ENCODE assay signal across 25 cellular contexts in genomic region chr1:4786061-4786460, GRCh38.
"Had no signal": no experiment of that assay in that cellular context is flagged by ENCODE, and none has a peak within 500 bp of the region (broad histone marks: within the 10 kb centered on the region; RNA-seq: fewer than 3 reads in every experiment).

No MANE protein-coding gene starts in this region.

- H3K4me3 ChIP-seq: ascending aorta, dorsolateral prefrontal cortex, hepatocyte, left ventricle myocardium inferior, pancreas, thyroid gland had no signal

- H3K27me3 Mint-ChIP-seq: activated CD4-positive, alpha-beta T cell treated with anti-CD3 and anti-CD28 coated beads, Interleukin-2, amount 10 ng/mL, durations not matched to agents 7 days and 5 days; activated CD8-positive, alpha-beta memory T cell treated with anti-CD3 and anti-CD28 coated beads, Interleukin-2, amount 10 ng/mL, durations not matched to agents 7 days and 5 days; stimulated activated naive CD8-positive, alpha-beta T cell treated with anti-CD3 and anti-CD28 coated beads, Interleukin-15, Interleukin-2, amounts not matched to agents 100 ng/mL and 50 ng/mL, for 24 hours had no signal

- DNase-seq: activated CD4-positive, alpha-beta T cell treated with anti-CD3 and anti-CD28 coated beads, Interleukin-2, amount 10 ng/mL, durations not matched to agents 7 days and 5 days; activated CD4-positive, CD25-positive, alpha-beta regulatory T cell treated with anti-CD3 and anti-CD28 coated beads, Interleukin-2, amount 50 U/mL, for 72 hours; activated CD8-positive, alpha-beta memory T cell treated with anti-CD3 and anti-CD28 coated beads, Interleukin-2, amount 10 ng/mL, durations not matched to agents 7 days and 5 days; activated CD8-positive, alpha-beta T cell treated with anti-CD3 and anti-CD28 coated beads for 36 hours; activated gamma-delta T cell; activated naive CD4-positive, alpha-beta T cell treated with anti-CD3 and anti-CD28 coated beads, Interleukin-2, amount 50 U/mL, for 16 hours; activated T-cell treated with anti-CD3 and anti-CD28 coated beads for 4 hours; brain microvascular endothelial cell; central memory CD4-positive, alpha-beta T cell; dorsolateral prefrontal cortex; effector memory CD8-positive, alpha-beta T cell; glutamatergic neuron; immature natural killer cell; left ventricle myocardium inferior; pancreas; right cardiac atrium; substantia nigra; thyroid gland; WERI-Rb-1 had no signal

- H3K36me3 Mint-ChIP-seq: activated CD8-positive, alpha-beta memory T cell treated with anti-CD3 and anti-CD28 coated beads, Interleukin-2, amount 10 ng/mL, durations not matched to agents 7 days and 5 days; immature natural killer cell; memory B cell had no signal

- H3K4me1 ChIP-seq: ascending aorta, left ventricle myocardium inferior, pancreas, thyroid gland had no signal

- H3K27ac Mint-ChIP-seq: activated CD4-positive, alpha-beta T cell treated with anti-CD3 and anti-CD28 coated beads, Interleukin-2, amount 10 ng/mL, durations not matched to agents 7 days and 5 days; activated CD8-positive, alpha-beta memory T cell treated with anti-CD3 and anti-CD28 coated beads, Interleukin-2, amount 10 ng/mL, durations not matched to agents 7 days and 5 days; activated CD8-positive, alpha-beta T cell treated with anti-CD3 and anti-CD28 coated beads for 36 hours; effector memory CD8-positive, alpha-beta T cell; immature natural killer cell; memory B cell; nephron; stimulated activated naive CD8-positive, alpha-beta T cell treated with anti-CD3 and anti-CD28 coated beads, Interleukin-15, Interleukin-2, amounts not matched to agents 100 ng/mL and 50 ng/mL, for 24 hours had no signal

- H3K9me3 Mint-ChIP-seq: activated CD4-positive, alpha-beta T cell treated with anti-CD3 and anti-CD28 coated beads, Interleukin-2, amount 10 ng/mL, durations not matched to agents 7 days and 5 days; activated CD8-positive, alpha-beta T cell treated with anti-CD3 and anti-CD28 coated beads for 36 hours; effector memory CD8-positive, alpha-beta T cell; immature natural killer cell; memory B cell; nephron; stimulated activated naive CD8-positive, alpha-beta T cell treated with anti-CD3 and anti-CD28 coated beads, Interleukin-15, Interleukin-2, amounts not matched to agents 100 ng/mL and 50 ng/mL, for 24 hours had no signal

- H3K4me1 Mint-ChIP-seq: activated CD4-positive, alpha-beta T cell treated with anti-CD3 and anti-CD28 coated beads, Interleukin-2, amount 10 ng/mL, durations not matched to agents 7 days and 5 days; activated CD8-positive, alpha-beta memory T cell treated with anti-CD3 and anti-CD28 coated beads, Interleukin-2, amount 10 ng/mL, durations not matched to agents 7 days and 5 days; immature natural killer cell; memory B cell had no signal

- H3K27ac ChIP-seq: ascending aorta, brain microvascular endothelial cell, dorsolateral prefrontal cortex, hepatocyte, left ventricle myocardium inferior, pancreas, thyroid gland, WERI-Rb-1 had no signal

- ATAC-seq: activated CD8-positive, alpha-beta memory T cell treated with anti-CD3 and anti-CD28 coated beads, Interleukin-2, amount 10 ng/mL, durations not matched to agents 7 days and 5 days; activated CD8-positive, alpha-beta T cell treated with anti-CD3 and anti-CD28 coated beads for 36 hours; effector memory CD8-positive, alpha-beta T cell; esophagus mucosa; pancreas; right cardiac atrium had no signal

- H3K9me3 ChIP-seq: ascending aorta, left ventricle myocardium inferior, pancreas, thyroid gland had no signal

- H3K27me3 ChIP-seq: ascending aorta, brain microvascular endothelial cell, dorsolateral prefrontal cortex, hepatocyte, pancreas, thyroid gland had no signal

- H3K36me3 ChIP-seq: ascending aorta, brain microvascular endothelial cell, left ventricle myocardium inferior, pancreas, thyroid gland, WERI-Rb-1 had no signal

- H3K4me3 Mint-ChIP-seq: activated CD4-positive, alpha-beta T cell treated with anti-CD3 and anti-CD28 coated beads, Interleukin-2, amount 10 ng/mL, durations not matched to agents 7 days and 5 days; activated CD8-positive, alpha-beta memory T cell treated with anti-CD3 and anti-CD28 coated beads, Interleukin-2, amount 10 ng/mL, durations not matched to agents 7 days and 5 days; activated CD8-positive, alpha-beta T cell treated with anti-CD3 and anti-CD28 coated beads for 36 hours; effector memory CD8-positive, alpha-beta T cell; immature natural killer cell; memory B cell; nephron; stimulated activated naive CD8-positive, alpha-beta T cell treated with anti-CD3 and anti-CD28 coated beads, Interleukin-15, Interleukin-2, amounts not matched to agents 100 ng/mL and 50 ng/mL, for 24 hours had no signal
